ENCODE assay signal across 9 cellular contexts in the genomic region with DNA sequence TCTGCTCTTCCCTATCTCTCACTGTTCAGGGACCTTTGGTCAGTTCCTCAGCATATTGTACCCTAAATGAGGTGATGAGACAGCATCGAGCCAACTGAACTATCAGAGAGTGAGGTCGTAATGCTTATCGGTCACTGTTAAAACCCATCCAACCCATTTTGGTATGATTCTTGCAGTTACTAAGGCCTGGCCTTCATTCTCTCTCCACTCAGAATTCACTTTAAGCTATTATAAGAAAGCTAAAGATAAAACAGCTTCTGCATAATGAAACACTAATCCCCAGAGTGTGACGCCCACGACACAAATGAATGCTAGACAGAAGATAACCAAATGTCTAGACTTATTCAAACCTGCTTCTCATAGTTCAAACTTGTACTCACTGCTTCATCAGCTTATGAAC.
DNase-seq lines count a peak whose midpoint lies in the region; ATAC-seq, FAIRE-seq and TF ChIP-seq lines count a peak whose summit lies in the region.
"Had no signal": no experiment of that assay in that cellular context is flagged by ENCODE, and none has a peak within 500 bp of the region (broad histone marks: within the 10 kb centered on the region; RNA-seq: fewer than 3 reads in every experiment).

No MANE protein-coding gene starts in this region.

- H3K4me1 ChIP-seq in CD4-positive, CD25-positive, alpha-beta regulatory T cell (ENCODE audit: control insufficient read depth, insufficient read depth, low read length, poor library complexity, severe bottlenecking), result peaks cover 50% of the 10 kb centered on the region
- H3K4me1 ChIP-seq in K562 (replicated peaks in 1 of 2; ENCODE audit: control insufficient read depth in 2 of 2, insufficient read depth in 2 of 2, low read length in 2 of 2), result no peaks in the 10 kb centered on the region; a peak in 1 of 5 replicates
- H3K4me1 ChIP-seq: Caco-2 had no signal

- H3K9me3 Mint-ChIP-seq in CD4-positive, CD25-positive, alpha-beta regulatory T cell, result no peaks in the 10 kb centered on the region
- H3K9me3 Mint-ChIP-seq in HFFc6, result no peaks in the 10 kb centered on the region

- no peaks in the 10 kb centered on the region for H3K27me3 ChIP-seq in CD4-positive, CD25-positive, alpha-beta regulatory T cell (ENCODE audit: control insufficient read depth, insufficient read depth, low read length)
- peaks cover 12 to 18% of the 10 kb centered on the region in 2 experiments; a peak in 3 of 5 replicates for H3K27me3 ChIP-seq in K562 (ENCODE audit: control insufficient read depth in 2 of 2, insufficient read depth in 2 of 2, low read length in 2 of 2)

- H3K79me2 ChIP-seq in K562 (ENCODE audit: control insufficient read depth, insufficient read depth, low read length), result no peaks in the 10 kb centered on the region

- intact Hi-C loops in K562 (cut with micrococcal nuclease), result no loop called here

- in situ Hi-C loops in K562 (cut with MboI), result no loop called here

- BruUV-seq in K562 (replicated peaks; lab: Mats Ljungman, UMichigan), result no TSS peak

- H3K4me2 ChIP-seq in K562 (ENCODE audit: insufficient read depth, low read length), result no peak overlapping the region

- 0 out of 2 replicates have a peak, but pooled peaks cover 4% of the 10 kb centered on the region for H4K20me1 ChIP-seq in K562 (replicated peaks; ENCODE audit: control insufficient read depth, insufficient read depth, low read length)

- POLR2A ChIA-PET in K562 (lab: Yijun Ruan, JAX), result interaction anchor here (1.4 to 2.0 kb wide), 2 partner anchors 11 to 25 kb away, joined by 4 to 5 read pairs; no protein-coding TSS in a partner anchor

- no peaks in the 10 kb centered on the region for H3K27me3 Mint-ChIP-seq in CD4-positive, CD25-positive, alpha-beta regulatory T cell
- H3K27me3 Mint-ChIP-seq in HFFc6 (ENCODE audit: insufficient read depth), result peaks cover 2% of the 10 kb centered on the region; the same call in 1 of the 2 replicates

- 3% methylated on average over 5 of the region's 5 CpGs for WGBS in K562 (ENCODE audit: insufficient coverage, low coverage, missing lambda C conversion rate)

- no peak overlapping the region for H2AFZ ChIP-seq in K562 (ENCODE audit: low read depth, low read length)

- H3K4me1 Mint-ChIP-seq in CD4-positive, CD25-positive, alpha-beta regulatory T cell, result peaks cover 29 to 66% (median 48%) of the 10 kb centered on the region in 4 donors
- H3K4me1 Mint-ChIP-seq in HFFc6 (ENCODE audit: low read depth), result peaks cover 12% of the 10 kb centered on the region

- no peak for TF ChIP-seq POLR2A in K562 (conservative IDR thresholded peaks at IDR 0.05)

- peak in 2 of 3 donors; percentile 17 to 54 for DNase-seq in CD4-positive, CD25-positive, alpha-beta regulatory T cell
- DNase-seq in K562 (ENCODE audit: extremely low read depth in 1 of 4, low spot score in 3 of 4) (no peak), islet precursor cell (no peak), HFFc6 (no peak), D721Med (ENCODE audit: insufficient read length, low spot score) (no peak), NCI-H2107 (lab: John Stamatoyannopoulos, UW) (no peak)
- DNase-seq: Caco-2 had no signal

- CTCF ChIA-PET in K562 (lab: Yijun Ruan, JAX; ENCODE audit: low intra/inter-chr PET ratio), result no interaction called here

- H3K4me3 ChIP-seq in CD4-positive, CD25-positive, alpha-beta regulatory T cell (ENCODE audit: low read depth, low read length), result peak overlapping the region; percentile 89
- no peak overlapping the region for H3K4me3 ChIP-seq in K562

- ATAC-seq in CD4-positive, CD25-positive, alpha-beta regulatory T cell (ENCODE audit: low read depth in 2 of 2), result peak; percentile 11 to 12
- peak; percentile 59 for ATAC-seq in GM19395 (IDR thresholded peaks at IDR 0.05; ENCODE audit: unreplicated experiment)
- ATAC-seq in HG03280 (IDR thresholded peaks at IDR 0.05; ENCODE audit: unreplicated experiment), result peak; percentile 44
- ATAC-seq in K562, result no peak

- TF ChIP-seq EP300 in K562 (IDR thresholded peaks at IDR 0.05; ENCODE audit: low read length), result no peak

- H3K9me3 ChIP-seq in CD4-positive, CD25-positive, alpha-beta regulatory T cell (ENCODE audit: control insufficient read depth in 2 of 2, low read length in 2 of 2), result no peaks in the 10 kb centered on the region
- no peaks in the 10 kb centered on the region for H3K9me3 ChIP-seq in K562 (replicated peaks; ENCODE audit: control insufficient read depth, insufficient read depth, low read depth, low read length)
- H3K9me3 ChIP-seq: Caco-2 had no signal

- H3K27ac Mint-ChIP-seq in CD4-positive, CD25-positive, alpha-beta regulatory T cell, result peak overlapping the region; percentile 91 to 98 (median 91)
- no peak overlapping the region for H3K27ac Mint-ChIP-seq in HFFc6

- no peak for TF ChIP-seq RAD21 in K562 (CRISPR knock-in tag; conservative IDR thresholded peaks at IDR 0.05 in 1 of 2, IDR thresholded peaks at IDR 0.05 in 1 of 2)

- no peaks in the 10 kb centered on the region for H3K9me1 ChIP-seq in K562 (ENCODE audit: control insufficient read depth, insufficient read depth, low read length)

- no peaks in the 10 kb centered on the region for H3K36me3 Mint-ChIP-seq in CD4-positive, CD25-positive, alpha-beta regulatory T cell
- H3K36me3 Mint-ChIP-seq in HFFc6 (ENCODE audit: low read depth), result no peaks in the 10 kb centered on the region

- TF ChIP-seq CTCF in K562 (IDR thresholded peaks at IDR 0.05 in 2 of 3, conservative IDR thresholded peaks at IDR 0.05 in 1 of 3; ENCODE audit: insufficient read depth in 2 of 3, low read depth in 1 of 3, low read length in 3 of 3) (no peak), HFFc6 (IDR thresholded peaks at IDR 0.05) (no peak), D721Med (IDR thresholded peaks at IDR 0.05; ENCODE audit: insufficient read depth, missing control alignments) (no peak)

- peak overlapping the region; percentile 67 to 94 (median 92) for H3K4me3 Mint-ChIP-seq in CD4-positive, CD25-positive, alpha-beta regulatory T cell
- H3K4me3 Mint-ChIP-seq in HFFc6, result no peak overlapping the region

- FAIRE-seq in K562 (lab: Jason Lieb, UNC), result no peak
- FAIRE-seq in D721Med (lab: Jason Lieb, UNC), result no peak

- H3K36me3 ChIP-seq in CD4-positive, CD25-positive, alpha-beta regulatory T cell (ENCODE audit: control insufficient read depth, insufficient read depth, low read length), result no peaks in the 10 kb centered on the region
- H3K36me3 ChIP-seq in K562 (ENCODE audit: control insufficient read depth, insufficient read depth, low read length), result no peaks in the 10 kb centered on the region

- H3K9ac ChIP-seq in K562 (ENCODE audit: insufficient read depth in 1 of 2, low read depth in 2 of 2, low read length in 2 of 2), result no peak overlapping the region

- H3K27ac ChIP-seq in CD4-positive, CD25-positive, alpha-beta regulatory T cell (ENCODE audit: insufficient read depth, low read length, poor library complexity, severe bottlenecking), result peak overlapping the region; percentile 77
- no peak overlapping the region for H3K27ac ChIP-seq in K562 (ENCODE audit: extremely low read depth, low read depth, low read length)

TF ChIP-seq in K562, 482 proteins besides CTCF, POLR2A, EP300 and RAD21:
- TF ChIP-seq NRF1 (conservative IDR thresholded peaks at IDR 0.05 in 1 of 2, IDR thresholded peaks at IDR 0.05 in 1 of 2) (no peak), NCOR1 (IDR thresholded peaks at IDR 0.05) (0 out of 2 replicates have a peak, but pooled peaks have one; percentile 27), NFYB (IDR thresholded peaks at IDR 0.05; ENCODE audit: extremely low read depth, insufficient read length) (no peak), HLTF (IDR thresholded peaks at IDR 0.05) (no peak), U2AF1 (optimal IDR thresholded peaks at IDR 0.05; ENCODE audit: low read depth, low read length) (no peak), CBFA2T3 (IDR thresholded peaks at IDR 0.05) (peak; percentile 11; the same call in 1 of the 2 replicates)
- TF ChIP-seq, protein P1, sequence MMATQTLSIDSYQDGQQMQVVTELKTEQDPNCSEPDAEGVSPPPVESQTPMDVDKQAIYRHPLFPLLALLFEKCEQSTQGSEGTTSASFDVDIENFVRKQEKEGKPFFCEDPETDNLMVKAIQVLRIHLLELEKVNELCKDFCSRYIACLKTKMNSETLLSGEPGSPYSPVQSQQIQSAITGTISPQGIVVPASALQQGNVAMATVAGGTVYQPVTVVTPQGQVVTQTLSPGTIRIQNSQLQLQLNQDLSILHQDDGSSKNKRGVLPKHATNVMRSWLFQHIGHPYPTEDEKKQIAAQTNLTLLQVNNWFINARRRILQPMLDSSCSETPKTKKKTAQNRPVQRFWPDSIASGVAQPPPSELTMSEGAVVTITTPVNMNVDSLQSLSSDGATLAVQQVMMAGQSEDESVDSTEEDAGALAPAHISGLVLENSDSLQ (IDR thresholded peaks at IDR 0.05), result no peak
TF ChIP-seq in K562: peak in this region for 2.

Comparison
In these comparisons a context has a peak if more than half of its experiments do, and no peak if none do; other contexts are left out.
1. DNase-seq: peak in CD4-positive, CD25-positive, alpha-beta regulatory T cell (2 of 3); none in K562 (0 of 4), islet precursor cell (single experiment), HFFc6 (single experiment), D721Med (single experiment) and NCI-H2107 (single experiment).